In the genomic region with DNA sequence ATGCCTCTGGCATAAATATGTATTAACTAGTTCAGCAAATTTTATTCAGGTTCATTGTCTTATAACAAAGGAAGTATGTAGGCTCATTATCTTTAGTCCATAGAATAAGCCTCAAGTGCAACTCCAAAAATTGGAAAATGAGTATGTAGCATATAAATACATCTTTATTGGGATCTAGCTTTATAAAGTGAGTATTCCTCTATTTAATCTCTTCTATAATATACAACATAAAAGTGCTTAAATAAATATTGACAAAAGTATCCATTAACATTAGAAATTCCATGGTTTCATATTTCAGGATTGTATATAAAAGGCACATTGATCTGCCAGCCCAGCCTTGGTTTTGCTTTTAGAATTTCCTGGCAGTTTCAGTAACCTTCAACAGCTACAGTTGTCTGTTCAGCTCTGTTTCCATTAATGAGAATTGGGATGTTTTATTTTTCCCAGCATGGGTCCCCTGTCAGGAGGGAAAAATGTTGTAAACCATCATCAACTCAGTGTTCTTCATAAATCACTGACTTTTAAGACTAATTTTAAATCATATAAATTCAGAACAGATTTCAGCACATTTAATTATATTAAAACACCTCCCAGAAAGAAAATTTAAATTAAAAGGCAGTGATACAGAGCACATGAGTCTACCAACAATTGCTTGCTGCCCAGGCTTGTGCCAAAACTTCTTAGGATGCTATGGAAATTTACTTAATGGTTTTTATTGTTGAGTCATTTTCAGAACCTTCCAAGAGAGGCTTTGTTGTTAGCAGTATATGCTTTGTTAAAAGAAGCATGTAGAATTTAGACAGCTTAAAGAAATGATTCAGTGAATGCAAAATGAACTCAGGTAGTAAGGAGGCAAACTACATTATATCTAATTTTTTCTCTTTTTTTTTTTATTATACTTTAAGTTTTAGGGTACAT, we compare ENCODE assay signal across 2 cellular contexts.
TF ChIP-seq lines count a peak whose summit lies in the region.

No MANE protein-coding gene starts in this region.

TF ChIP-seq in SK-N-SH treated with all-trans-retinoic acid at 6 μM for 48 hours, 23 proteins besides CTCF, POLR2A, EP300 and RAD21 (continued from another document):
- TF ChIP-seq ZNF565 (CRISPR knock-in tag; conservative IDR thresholded peaks at IDR 0.05; ENCODE audit: low read depth) = no peak
- no peak for TF ChIP-seq SNAI2 (CRISPR knock-in tag; IDR thresholded peaks at IDR 0.05)
- no peak for TF ChIP-seq TCF4 (CRISPR knock-in tag; IDR thresholded peaks at IDR 0.05; ENCODE audit: borderline replicate concordance)
- TF ChIP-seq, protein P1, sequence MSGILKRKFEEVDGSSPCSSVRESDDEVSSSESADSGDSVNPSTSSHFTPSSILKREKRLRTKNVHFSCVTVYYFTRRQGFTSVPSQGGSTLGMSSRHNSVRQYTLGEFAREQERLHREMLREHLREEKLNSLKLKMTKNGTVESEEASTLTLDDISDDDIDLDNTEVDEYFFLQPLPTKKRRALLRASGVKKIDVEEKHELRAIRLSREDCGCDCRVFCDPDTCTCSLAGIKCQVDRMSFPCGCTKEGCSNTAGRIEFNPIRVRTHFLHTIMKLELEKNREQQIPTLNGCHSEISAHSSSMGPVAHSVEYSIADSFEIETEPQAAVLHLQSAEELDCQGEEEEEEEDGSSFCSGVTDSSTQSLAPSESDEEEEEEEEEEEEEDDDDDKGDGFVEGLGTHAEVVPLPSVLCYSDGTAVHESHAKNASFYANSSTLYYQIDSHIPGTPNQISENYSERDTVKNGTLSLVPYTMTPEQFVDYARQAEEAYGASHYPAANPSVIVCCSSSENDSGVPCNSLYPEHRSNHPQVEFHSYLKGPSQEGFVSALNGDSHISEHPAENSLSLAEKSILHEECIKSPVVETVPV (CRISPR knock-in tag; IDR thresholded peaks at IDR 0.05) = no peak

TF ChIP-seq in SK-N-SH, 30 proteins besides CTCF, POLR2A, EP300 and RAD21 (continued from another document):
- TF ChIP-seq FOXM1 (IDR thresholded peaks at IDR 0.05; ENCODE audit: low read depth) (no peak), SIN3A (IDR thresholded peaks at IDR 0.05; ENCODE audit: borderline replicate concordance, low read depth, low read length) (no peak), SMC3 (IDR thresholded peaks at IDR 0.05; ENCODE audit: low read depth, low read length) (no peak), MXI1 (IDR thresholded peaks at IDR 0.05; ENCODE audit: low read depth, low read length) (no peak)
TF ChIP-seq in SK-N-SH: peak in this region for 0.
